Comparison of ENCODE assay signal across 17 cellular contexts in genomic region chr3:105842449-105842848, GRCh38. TPM values are rescaled to one million over a fixed set of nuclear protein-coding genes. Genes with fewer than 3 reads are reported as not detected.
A peak's percentile ranks its signal among the peaks of the same experiment; 100 is the strongest.
DNase-seq lines count a peak whose midpoint lies in the region; ATAC-seq and TF ChIP-seq lines count a peak whose summit lies in the region.
"Had no signal": no experiment of that assay in that cellular context is flagged by ENCODE, and none has a peak within 500 bp of the region (broad histone marks: within the 10 kb centered on the region; RNA-seq: fewer than 3 reads in every experiment).

No MANE protein-coding gene starts in this region.

- peaks cover 6% of the 10 kb centered on the region for H3K4me1 ChIP-seq in psoas muscle
- H3K4me1 ChIP-seq: SJSA1 had no signal

- H3K36me3 Mint-ChIP-seq in natural killer cell, result peaks cover 26% of the 10 kb centered on the region
- peaks cover 15% of the 10 kb centered on the region for H3K36me3 Mint-ChIP-seq in natural killer cell treated with Interleukin-12 subunit alpha and Interleukin-12 subunit beta and Interleukin-15 and Interleukin-18, amount 100 ng/mL, for 72 hours
- H3K36me3 Mint-ChIP-seq in glutamatergic neuron (ENCODE audit: unreplicated experiment), result no peaks in the 10 kb centered on the region
- peaks cover 96% of the 10 kb centered on the region for H3K36me3 Mint-ChIP-seq in stimulated activated effector memory CD8-positive, alpha-beta T cell treated with anti-CD3 and anti-CD28 coated beads, Interleukin-12 subunit alpha, Interleukin-12 subunit beta, amount 100 ng/mL, for 72 hours

- no peak overlapping the region for H3K4me3 ChIP-seq in psoas muscle
- H3K4me3 ChIP-seq: HAP-1, SJSA1 had no signal

- intact Hi-C loops in natural killer cell (cut with micrococcal nuclease) (loop anchor here (5.0 kb wide), 1 partner anchor 35 kb away; no protein-coding TSS in a partner anchor), psoas muscle (cut with DNase I) (no loop called here)

- H3K27me3 ChIP-seq in psoas muscle (ENCODE audit: insufficient read depth in 3 of 3, low read length in 2 of 3), result no peaks in the 10 kb centered on the region
- H3K27me3 ChIP-seq: SJSA1 had no signal

- WGBS in psoas muscle, 3 donors, result 82 to 83% (median 82%) methylated on average over 3 of the region's 3 CpGs

- H3K4me1 Mint-ChIP-seq in natural killer cell, result peaks cover 67 to 69% of the 10 kb centered on the region in 2 donors
- peaks cover 31 to 35% of the 10 kb centered on the region in 2 donors for H3K4me1 Mint-ChIP-seq in natural killer cell treated with Interleukin-12 subunit alpha and Interleukin-12 subunit beta and Interleukin-15 and Interleukin-18, amount 100 ng/mL, for 72 hours (ENCODE audit: low read depth in 2 of 2)
- peaks cover 23% of the 10 kb centered on the region for H3K4me1 Mint-ChIP-seq in glutamatergic neuron (ENCODE audit: low read depth, unreplicated experiment)
- peaks cover 54% of the 10 kb centered on the region for H3K4me1 Mint-ChIP-seq in stimulated activated effector memory CD8-positive, alpha-beta T cell treated with anti-CD3 and anti-CD28 coated beads, Interleukin-12 subunit alpha, Interleukin-12 subunit beta, amount 100 ng/mL, for 72 hours

- peak overlapping the region; percentile 12 to 77 for H3K27ac Mint-ChIP-seq in natural killer cell
- H3K27ac Mint-ChIP-seq in natural killer cell treated with Interleukin-12 subunit alpha and Interleukin-12 subunit beta and Interleukin-15 and Interleukin-18, amount 100 ng/mL, for 72 hours, result peak overlapping the region in 1 of 2 donors; percentile 57
- H3K27ac Mint-ChIP-seq in glutamatergic neuron (ENCODE audit: unreplicated experiment), result peak overlapping the region; percentile 62
- peak overlapping the region; percentile 75 for H3K27ac Mint-ChIP-seq in stimulated activated effector memory CD8-positive, alpha-beta T cell treated with anti-CD3 and anti-CD28 coated beads, Interleukin-12 subunit alpha, Interleukin-12 subunit beta, amount 100 ng/mL, for 72 hours

- no peak for DNase-seq in natural killer cell
- DNase-seq in natural killer cell treated with Interleukin-12 subunit alpha and Interleukin-12 subunit beta and Interleukin-15 and Interleukin-18, amount 100 ng/mL, for 72 hours (ENCODE audit: low spot score), result no peak
- peak; percentile 33 for DNase-seq in OCI-M1 (lab: John Stamatoyannopoulos, UW)
- no peak for DNase-seq in glutamatergic neuron
- DNase-seq in stimulated activated effector memory CD8-positive, alpha-beta T cell treated with anti-CD3 and anti-CD28 coated beads, Interleukin-12 subunit alpha, Interleukin-12 subunit beta, amount 100 ng/mL, for 72 hours (ENCODE audit: low spot score in 2 of 2), result no peak
- DNase-seq in psoas muscle, result no peak
- no peak for DNase-seq in hepatic stellate cell (ENCODE audit: low spot score)
- DNase-seq in NCI-H2107 (lab: John Stamatoyannopoulos, UW), result no peak
- DNase-seq: MV-4-11; NCI-H1436; NCI-H2227 treated with DMSO at 0.1 percent for 48 hours; NCI-H524 treated with DMSO at 0.1 percent for 48 hours; NK-92 treated with Interleukin-12 subunit alpha and Interleukin-12 subunit beta, amount 100 ng/mL, for 24 hours had no signal

- H3K9me3 ChIP-seq in psoas muscle, result no peaks in the 10 kb centered on the region
- H3K9me3 ChIP-seq: HAP-1, SJSA1 had no signal

- H3K27me3 Mint-ChIP-seq in natural killer cell (ENCODE audit: low read depth in 2 of 2) (no peaks in the 10 kb centered on the region), glutamatergic neuron (ENCODE audit: unreplicated experiment) (peaks cover 2% of the 10 kb centered on the region)
- H3K27me3 Mint-ChIP-seq in natural killer cell treated with Interleukin-12 subunit alpha and Interleukin-12 subunit beta and Interleukin-15 and Interleukin-18, amount 100 ng/mL, for 72 hours, result no peaks in the 10 kb centered on the region
- H3K27me3 Mint-ChIP-seq: IgD-negative memory B cell had no signal

- H3K27ac ChIP-seq in psoas muscle, result no peak overlapping the region
- H3K27ac ChIP-seq: RWPE1, SJSA1 had no signal

- H3K9me3 Mint-ChIP-seq in natural killer cell (no peaks in the 10 kb centered on the region), glutamatergic neuron (ENCODE audit: unreplicated experiment) (peaks cover 2% of the 10 kb centered on the region)
- H3K9me3 Mint-ChIP-seq in natural killer cell treated with Interleukin-12 subunit alpha and Interleukin-12 subunit beta and Interleukin-15 and Interleukin-18, amount 100 ng/mL, for 72 hours, result no peaks in the 10 kb centered on the region
- H3K9me3 Mint-ChIP-seq in stimulated activated effector memory CD8-positive, alpha-beta T cell treated with anti-CD3 and anti-CD28 coated beads, Interleukin-12 subunit alpha, Interleukin-12 subunit beta, amount 100 ng/mL, for 72 hours, result no peaks in the 10 kb centered on the region
- H3K9me3 Mint-ChIP-seq: IgD-negative memory B cell had no signal

- H3K4me3 Mint-ChIP-seq in natural killer cell (peak overlapping the region; percentile 55), glutamatergic neuron (ENCODE audit: unreplicated experiment) (no peak overlapping the region)
- H3K4me3 Mint-ChIP-seq in natural killer cell treated with Interleukin-12 subunit alpha and Interleukin-12 subunit beta and Interleukin-15 and Interleukin-18, amount 100 ng/mL, for 72 hours, result no peak overlapping the region
- no peak overlapping the region for H3K4me3 Mint-ChIP-seq in stimulated activated effector memory CD8-positive, alpha-beta T cell treated with anti-CD3 and anti-CD28 coated beads, Interleukin-12 subunit alpha, Interleukin-12 subunit beta, amount 100 ng/mL, for 72 hours

- TF ChIP-seq CTCF in natural killer cell (IDR thresholded peaks at IDR 0.05), result no peak
- TF ChIP-seq CTCF in glutamatergic neuron (IDR thresholded peaks at IDR 0.05; ENCODE audit: partially characterized antibody, unreplicated experiment), result no peak
- no peak for TF ChIP-seq CTCF in psoas muscle (IDR thresholded peaks at IDR 0.05)

- no peak for ATAC-seq in natural killer cell
- ATAC-seq in natural killer cell treated with Interleukin-12 subunit alpha and Interleukin-12 subunit beta and Interleukin-15 and Interleukin-18, amount 100 ng/mL, for 72 hours, result no peak
- ATAC-seq in stimulated activated effector memory CD8-positive, alpha-beta T cell treated with anti-CD3 and anti-CD28 coated beads, Interleukin-12 subunit alpha, Interleukin-12 subunit beta, amount 100 ng/mL, for 72 hours, result no peak
- ATAC-seq in psoas muscle, result no peak

- no peaks in the 10 kb centered on the region for H3K36me3 ChIP-seq in psoas muscle (ENCODE audit: insufficient read depth in 1 of 2, low read depth in 1 of 2)
- H3K36me3 ChIP-seq: HAP-1, SJSA1 had no signal

RNA-seq across cellular contexts. Expression of gene CBLB, which starts 26.4 kb away (rescaled TPM):
- total RNA-seq in natural killer cell (100 to 1,000 TPM; 180 to 287 (median 230) TPM), glutamatergic neuron (ENCODE audit: unreplicated experiment) (269 TPM), psoas muscle (10 to 100 TPM; 12.1 to 18.2 (median 14.9) TPM)
- total RNA-seq in natural killer cell treated with Interleukin-12 subunit alpha and Interleukin-12 subunit beta and Interleukin-15 and Interleukin-18, amount 100 ng/mL, for 72 hours, result 10 to 100 TPM; 70.8 to 78.3 TPM
- 10 to 100 TPM in 1 of 3 donors, 1 to 10 TPM in 2; 4.2 to 11.5 (median 9.4) TPM for polyA plus RNA-seq in psoas muscle
